1 cellular context compared by ENCODE assay signal in genomic region chr16:21104124-21104860, GRCh38.
TF ChIP-seq lines count a peak whose summit lies in the region.

No MANE protein-coding gene starts in this region.

TF ChIP-seq in SK-N-SH treated with all-trans-retinoic acid at 6 μM for 48 hours, 23 proteins besides CTCF, POLR2A, EP300 and RAD21 (continued from another document):
- no peak for TF ChIP-seq ARNTL (CRISPR knock-in tag; IDR thresholded peaks at IDR 0.05; ENCODE audit: borderline replicate concordance, low read depth)
- no peak for TF ChIP-seq RARB (CRISPR knock-in tag; IDR thresholded peaks at IDR 0.05)
- TF ChIP-seq TCF4 (CRISPR knock-in tag; IDR thresholded peaks at IDR 0.05; ENCODE audit: borderline replicate concordance), result no peak; the same call in 1 of the 2 replicates
- no peak for TF ChIP-seq GLIS3 (CRISPR knock-in tag; IDR thresholded peaks at IDR 0.05)
- no peak for TF ChIP-seq CSDC2 (CRISPR knock-in tag; IDR thresholded peaks at IDR 0.05)
- TF ChIP-seq TSHZ2 (CRISPR knock-in tag; IDR thresholded peaks at IDR 0.05), result no peak
- TF ChIP-seq CREB5 (CRISPR knock-in tag; IDR thresholded peaks at IDR 0.05; ENCODE audit: low read depth), result no peak
- no peak for TF ChIP-seq PPARA (CRISPR knock-in tag; IDR thresholded peaks at IDR 0.05; ENCODE audit: borderline replicate concordance)
TF ChIP-seq in SK-N-SH treated with all-trans-retinoic acid at 6 μM for 48 hours: peak in this region for 0.
